In genomic region chr7:156892821-156893706, GRCh38 we compare ENCODE assay signal across 8 cellular contexts. TPM values are rescaled to one million over a fixed set of nuclear protein-coding genes. Genes with fewer than 3 reads are reported as not detected.
DNase-seq lines count a peak whose midpoint lies in the region; ATAC-seq and TF ChIP-seq lines count a peak whose summit lies in the region.

TSS of gene LMBR1 (minus strand) at chr7:156893183. CDS start at chr7:156892993, 190 bp downstream.

- WGBS in IMR-90 (ENCODE audit: extremely low coverage in 2 of 2, insufficient read length in 1 of 2), 2 experiments, result 0% methylated on average over 30 of the region's 97 CpGs; no CpG with 5 or more reads in 1 of the 2 experiments

- peak; percentile 41 for TF ChIP-seq CTCF in IMR-90 (conservative IDR thresholded peaks at IDR 0.05; ENCODE audit: low read depth, low read length)

- H4K8ac ChIP-seq in IMR-90 (ENCODE audit: low read depth in 2 of 2, low read length in 2 of 2), result peak within 1 kb of the TSS; percentile 55 to 81

- H2AK5ac ChIP-seq in IMR-90 (ENCODE audit: low read depth, low read length), result no peak within 1 kb of the TSS; the same call in 1 of the 2 replicates

- no peaks in the 10 kb centered on the region for H3K9me3 ChIP-seq in IMR-90 (ENCODE audit: control insufficient read depth, insufficient read depth, low read length)

- peak; percentile 63; the same call in 1 of the 2 replicates for TF ChIP-seq POLR2A in IMR-90 (IDR thresholded peaks at IDR 0.05; ENCODE audit: low read depth, low read length)

- H3K79me1 ChIP-seq in IMR-90 (ENCODE audit: low read depth in 1 of 2, low read length in 2 of 2), result peaks cover 6 to 11% of the 10 kb centered on the region in 2 experiments; a peak in 3 of 4 replicates

- H3K14ac ChIP-seq in IMR-90 (replicated peaks; ENCODE audit: low read depth, low read length), result peak within 1 kb of the TSS; percentile 26

- H2AK9ac ChIP-seq in IMR-90 (replicated peaks; ENCODE audit: low read depth, low read length, poor library complexity), result peak within 1 kb of the TSS; percentile 86

- H3K4me2 ChIP-seq in IMR-90 (ENCODE audit: low read depth, low read length), result peak within 1 kb of the TSS; percentile 85

- no peaks in the 10 kb centered on the region for H3K9me1 ChIP-seq in IMR-90 (ENCODE audit: insufficient read depth, low read length)

- TF ChIP-seq RAD21 in IMR-90 (IDR thresholded peaks at IDR 0.05; ENCODE audit: low read length), result peak; percentile 24; the same call in 1 of the 2 replicates

- H4K20me1 ChIP-seq in IMR-90 (ENCODE audit: insufficient read depth, low read length), result peaks cover 6% of the 10 kb centered on the region; the same call in 1 of the 2 replicates

- intact Hi-C loops in IMR-90 (cut with micrococcal nuclease), result no loop called here

- H3K27ac ChIP-seq in IMR-90 (ENCODE audit: insufficient read depth, low read length) (peak within 1 kb of the TSS; percentile 32), epithelial cell of prostate (peak within 1 kb of the TSS; percentile 69)

- no peaks in the 10 kb centered on the region for H3K36me3 ChIP-seq in IMR-90 (ENCODE audit: control insufficient read depth, insufficient read depth, low read length)

- no TSS peak for BruUV-seq in IMR-90 (replicated peaks; lab: Mats Ljungman, UMichigan)

- POLR2A ChIA-PET in IMR-90 (lab: Charles Lee; ENCODE audit: unreplicated experiment), result interaction anchor here (0.6 kb wide), 2 partner anchors 132 to 1935 kb away, joined by 6 to 8 read pairs; no protein-coding TSS in a partner anchor

- peak within 1 kb of the TSS; percentile 26; the same call in 1 of the 2 replicates for H3K18ac ChIP-seq in IMR-90 (ENCODE audit: low read depth, low read length)

- H3K4ac ChIP-seq in IMR-90 (ENCODE audit: low read depth, low read length), result peak within 1 kb of the TSS; percentile 47

- H3K4me1 ChIP-seq in IMR-90 (ENCODE audit: control insufficient read depth, insufficient read depth, low read length), result peaks cover 4% of the 10 kb centered on the region; the same call in 1 of the 2 replicates

- H2BK20ac ChIP-seq in IMR-90 (ENCODE audit: low read depth, low read length), result no peak within 1 kb of the TSS

- in situ Hi-C loops in IMR-90 (cut with MboI; ENCODE audit: low sequenced_read_pairs), result no loop called here

- peak within 1 kb of the TSS; percentile 23 for H2BK5ac ChIP-seq in IMR-90 (ENCODE audit: low read depth, low read length, poor library complexity, severe bottlenecking)

- CTCF ChIA-PET in IMR-90 (lab: Yijun Ruan, JAX), result interaction anchor here (0.5 to 1.3 kb wide), 3 partner anchors 12 to 167 kb away, joined by 3 to 6 read pairs (median 5); no protein-coding TSS in a partner anchor

- peak; percentile 76 for DNase-seq in DMS114 treated with DMSO at 0.1 percent for 48 hours (lab: John Stamatoyannopoulos, UW; ENCODE audit: unreplicated experiment)
- DNase-seq in IMR-90, result peak; percentile 94
- DNase-seq in OCI-M1 (lab: John Stamatoyannopoulos, UW), result peak; percentile 93
- DNase-seq in activated T-cell treated with anti-CD3 and anti-CD28 coated beads for 4 hours, result peak; percentile 93
- DNase-seq in epithelial cell of prostate (ENCODE audit: low read depth, low spot score), result peak; percentile 64
- peak; percentile 96 for DNase-seq in mucosa of gallbladder (ENCODE audit: low spot score)
- peak; percentile 86 to 91 for DNase-seq in stimulated activated CD8-positive, alpha-beta memory T cell treated with anti-CD3 and anti-CD28 coated beads, Interleukin-4, amount 100 ng/mL, for 4 hours (ENCODE audit: low read depth in 2 of 2, low spot score in 1 of 2)

- peak within 1 kb of the TSS; percentile 96 for H2AFZ ChIP-seq in IMR-90 (replicated peaks; ENCODE audit: low read length, poor library complexity)

- H3K27me3 ChIP-seq in IMR-90 (ENCODE audit: control insufficient read depth, insufficient read depth, low read length), result no peaks in the 10 kb centered on the region

- ATAC-seq in GM21528 (IDR thresholded peaks at IDR 0.05; ENCODE audit: low FRiP score, unreplicated experiment) (peak; percentile 85), IMR-90 (ENCODE audit: low read depth) (peak; percentile 94)

- no peak within 1 kb of the TSS; the same call in 2 of the 3 replicates for H2BK15ac ChIP-seq in IMR-90 (ENCODE audit: low read depth, low read length)

- H2BK120ac ChIP-seq in IMR-90 (ENCODE audit: low read depth, low read length), result no peak within 1 kb of the TSS; the same call in 1 of the 2 replicates

- H3K4me3 ChIP-seq in IMR-90 (ENCODE audit: insufficient read depth, low read depth, low read length), result peak within 1 kb of the TSS; percentile 90

- peak within 1 kb of the TSS; percentile 52 for H3K56ac ChIP-seq in IMR-90 (ENCODE audit: extremely low read depth, insufficient read depth, low read length)

- H3K23ac ChIP-seq in IMR-90 (ENCODE audit: low read depth, low read length), result peak within 1 kb of the TSS; percentile 71

- H3K9ac ChIP-seq in IMR-90 (ENCODE audit: low read depth, low read length), result peak within 1 kb of the TSS; percentile 45

- dilution Hi-C loops in IMR-90 (cut with HindIII; ENCODE audit: low sequenced_read_pairs, unreplicated experiment), result no loop called here

- peak within 1 kb of the TSS; percentile 40 for H4K5ac ChIP-seq in IMR-90 (ENCODE audit: low read depth, low read length)

- peak within 1 kb of the TSS; percentile 54 for H4K91ac ChIP-seq in IMR-90 (ENCODE audit: insufficient read depth, low read depth, low read length)

TF ChIP-seq in IMR-90, 13 proteins besides CTCF, POLR2A, EP300 and RAD21:
- TF ChIP-seq CHD1 (IDR thresholded peaks at IDR 0.05; ENCODE audit: low read depth, low read length) (no peak), SMC3 (IDR thresholded peaks at IDR 0.05; ENCODE audit: low read depth, low read length) (0 out of 2 replicates have a peak, but pooled peaks have one; percentile 15), MAZ (IDR thresholded peaks at IDR 0.05; ENCODE audit: borderline replicate concordance, low read depth, low read length) (peak; percentile 85; the same call in 1 of the 2 replicates), BHLHE40 (IDR thresholded peaks at IDR 0.05; ENCODE audit: low read depth, low read length) (no peak), NFE2L2 (IDR thresholded peaks at IDR 0.05; ENCODE audit: low read depth, low read length) (no peak), ELK1 (IDR thresholded peaks at IDR 0.05; ENCODE audit: borderline replicate concordance, low read depth, low read length) (no peak), CEBPB (IDR thresholded peaks at IDR 0.05; ENCODE audit: low read depth, low read length) (no peak), RCOR1 (IDR thresholded peaks at IDR 0.05; ENCODE audit: insufficient replicate concordance, low read length) (no peak), USF2 (IDR thresholded peaks at IDR 0.05; ENCODE audit: low read depth, low read length) (no peak), MAFK (IDR thresholded peaks at IDR 0.05; ENCODE audit: low read depth, low read length) (peak; percentile 81), FOS (IDR thresholded peaks at IDR 0.05; ENCODE audit: low read depth, low read length) (no peak), MXI1 (IDR thresholded peaks at IDR 0.05; ENCODE audit: borderline replicate concordance, low read depth, low read length) (0 out of 2 replicates have a peak, but pooled peaks have one; percentile 23), RFX5 (IDR thresholded peaks at IDR 0.05; ENCODE audit: low read depth, low read length) (no peak)

RNA-seq across cellular contexts. Expression of gene LMBR1, which starts in this region (rescaled TPM):
- 19.9 and 30.3 TPM in 2 replicates for total RNA-seq in IMR-90 (2012; rRNA removed)
- 9.3 and 11.9 TPM in 2 replicates for polyA plus RNA-seq in IMR-90 (2012; rRNA removed)
- polyA plus RNA-seq in IMR-90 (2012; cell fraction: cytosol; rRNA removed), result 5.0 and 12.5 TPM in 2 replicates
- 11.8 and 15.5 TPM in 2 replicates for polyA plus RNA-seq in IMR-90 (2012; cell fraction: nucleus; rRNA removed; ENCODE audit: low replicate concordance)
- 51.4 TPM for total RNA-seq in mucosa of gallbladder

Comparison
In these comparisons a context has a peak if more than half of its experiments do, and no peak if none do; other contexts are left out.
1. Peak in every context shown above with its lines: DNase-seq, ATAC-seq, H3K4me3 ChIP-seq and H3K27ac ChIP-seq.